Comparison of ENCODE assay signal across 9 cellular contexts in genomic region chrX:68822641-68823410, GRCh38. TPM values are rescaled to one million over a fixed set of nuclear protein-coding genes. Genes with fewer than 3 reads are reported as not detected.
DNase-seq lines count a peak whose midpoint lies in the region; ATAC-seq, FAIRE-seq and TF ChIP-seq lines count a peak whose summit lies in the region.
"Had no signal": no experiment of that assay in that cellular context is flagged by ENCODE, and none has a peak within 500 bp of the region (broad histone marks: within the 10 kb centered on the region; RNA-seq: fewer than 3 reads in every experiment).

No MANE protein-coding gene starts in this region.

- H3K4me3 ChIP-seq in brain microvascular endothelial cell (ENCODE audit: low read depth, low read length) = no peak overlapping the region
- no peak overlapping the region for H3K4me3 ChIP-seq in uterus

- TF ChIP-seq POLR2A in uterus (IDR thresholded peaks at IDR 0.05) = no peak

- FAIRE-seq in D721Med (lab: Jason Lieb, UNC) = no peak

- no peak for DNase-seq in D721Med (ENCODE audit: insufficient read length, low spot score)
- peak; percentile 34 for DNase-seq in NCI-H2196 (lab: John Stamatoyannopoulos, UW; ENCODE audit: unreplicated experiment)
- DNase-seq in brain microvascular endothelial cell = peak; percentile 28
- no peak for DNase-seq in left lobe of liver (ENCODE audit: low spot score)
- DNase-seq in uterus = peak; percentile 45 to 53
- no peak for DNase-seq in stimulated activated CD4-positive, alpha-beta T cell treated with anti-CD3 and anti-CD28 coated beads, Interleukin-2, amount 100 ng/mL, for 48 hours
- DNase-seq in NCI-H146 (lab: John Stamatoyannopoulos, UW) = no peak
- DNase-seq: naive B cell had no signal

- H3K4me1 ChIP-seq in uterus = no peaks in the 10 kb centered on the region

- H3K36me3 ChIP-seq in brain microvascular endothelial cell (replicated peaks) (no peaks in the 10 kb centered on the region), uterus (no peaks in the 10 kb centered on the region)

- H3K9me3 ChIP-seq in uterus = no peaks in the 10 kb centered on the region

- H3K27ac ChIP-seq in brain microvascular endothelial cell (no peak overlapping the region), uterus (no peak overlapping the region)

- TF ChIP-seq CTCF in D721Med (IDR thresholded peaks at IDR 0.05; ENCODE audit: insufficient read depth, missing control alignments) = peak; percentile 57
- TF ChIP-seq CTCF in brain microvascular endothelial cell (IDR thresholded peaks at IDR 0.05; ENCODE audit: low read depth, low read length, missing control alignments) = peak; percentile 77
- peak; percentile 51 to 68 (median 60) for TF ChIP-seq CTCF in uterus (IDR thresholded peaks at IDR 0.05)

- in situ Hi-C loops in brain microvascular endothelial cell (cut with HindIII; ENCODE audit: low pct_ligation_motif_present, low sequenced_read_pairs) = no loop called here

- ATAC-seq in GM19372 (IDR thresholded peaks at IDR 0.05; ENCODE audit: low read depth, unreplicated experiment) (peak; percentile 74), left lobe of liver (peak; percentile 90)

- intact Hi-C loops in uterus (cut with DNase I; ENCODE audit: low total_unique reads) = loop anchor here (10.0 kb wide), 1 partner anchor 402 kb away; no protein-coding TSS in a partner anchor

- no peaks in the 10 kb centered on the region for H3K27me3 ChIP-seq in brain microvascular endothelial cell (replicated peaks)
- H3K27me3 ChIP-seq in uterus = peaks cover 0 to 5% of the 10 kb centered on the region in 2 donors

RNA-seq across cellular contexts. Expression of gene EFNB1, which starts 6.0 kb away (rescaled TPM):
- total RNA-seq in left lobe of liver (10.8 TPM), uterus (10 to 100 TPM in 3 of 4 donors, 1 to 10 TPM in 1; 8.8 to 59.1 (median 28.7) TPM)

Comparison
In these comparisons a context has a peak if more than half of its experiments do, and no peak if none do; other contexts are left out.
1. DNase-seq: peak in NCI-H2196 (single experiment), brain microvascular endothelial cell (single experiment) and uterus (2 of 2); none in D721Med (single experiment), left lobe of liver (single experiment), stimulated activated CD4-positive, alpha-beta T cell treated with anti-CD3 and anti-CD28 coated beads, Interleukin-2, amount 100 ng/mL, for 48 hours (0 of 2) and NCI-H146 (single experiment).
2. Peak in every context shown above with its lines, with median percentiles within 50 percentile points of each other: CTCF ChIP-seq.